10 cellular contexts compared by ENCODE assay signal in genomic region chr6:44275749-44276648, GRCh38. TPM values are rescaled to one million over a fixed set of nuclear protein-coding genes. Genes with fewer than 3 reads are reported as not detected.
DNase-seq lines count a peak whose midpoint lies in the region; ATAC-seq and TF ChIP-seq lines count a peak whose summit lies in the region.
"Had no signal": no experiment of that assay in that cellular context is flagged by ENCODE, and none has a peak within 500 bp of the region (broad histone marks: within the 10 kb centered on the region; RNA-seq: fewer than 3 reads in every experiment).

No MANE protein-coding gene starts in this region.

- no peak overlapping the region for H2AFZ ChIP-seq in Karpas-422 (ENCODE audit: low read length)

- no peaks in the 10 kb centered on the region for H4K20me1 ChIP-seq in Karpas-422 (ENCODE audit: insufficient read depth, low read depth, low read length)

- H3K36me3 ChIP-seq in Peyer's patch (no peaks in the 10 kb centered on the region), Karpas-422 (ENCODE audit: insufficient read depth, low read length) (no peaks in the 10 kb centered on the region)

- H3K79me2 ChIP-seq in Karpas-422 (ENCODE audit: low read length) = no peaks in the 10 kb centered on the region

- no peak for TF ChIP-seq POLR2A in Peyer's patch (IDR thresholded peaks at IDR 0.05)
- no peak for TF ChIP-seq POLR2A in erythroblast (IDR thresholded peaks at IDR 0.05; ENCODE audit: low read length)

- peak; percentile 26 for ATAC-seq in omental fat pad (ENCODE audit: low FRiP score)
- no peak for ATAC-seq in GM19463 (IDR thresholded peaks at IDR 0.05; ENCODE audit: unreplicated experiment)
- no peak for ATAC-seq in HG02840 (IDR thresholded peaks at IDR 0.05; ENCODE audit: low FRiP score, unreplicated experiment)
- no peak for ATAC-seq in GM19397 (IDR thresholded peaks at IDR 0.05; ENCODE audit: unreplicated experiment)

- no peak for TF ChIP-seq CTCF in Peyer's patch (IDR thresholded peaks at IDR 0.05)
- no peak for TF ChIP-seq CTCF in omental fat pad (IDR thresholded peaks at IDR 0.05)

- no peak overlapping the region for H3K4me2 ChIP-seq in Karpas-422 (ENCODE audit: low read depth, low read length, poor library complexity, severe bottlenecking)

- no peaks in the 10 kb centered on the region for H3K9me3 ChIP-seq in Peyer's patch
- H3K9me3 ChIP-seq in Karpas-422 (ENCODE audit: low read length) = no peaks in the 10 kb centered on the region

- H3K4me3 ChIP-seq in Peyer's patch = peak overlapping the region; percentile 5 to 41 (median 34)
- no peak overlapping the region for H3K4me3 ChIP-seq in Karpas-422 (ENCODE audit: low read length)

- peaks cover 0 to 20% of the 10 kb centered on the region in 2 donors for H3K27me3 ChIP-seq in Peyer's patch
- no peaks in the 10 kb centered on the region for H3K27me3 ChIP-seq in Karpas-422 (ENCODE audit: low read length)

- no peak overlapping the region for H3K9ac ChIP-seq in Karpas-422 (ENCODE audit: low read length)

- H3K4me1 ChIP-seq in Peyer's patch = peaks cover 0 to 12% (median 3%) of the 10 kb centered on the region in 4 donors
- H3K4me1 ChIP-seq in Karpas-422 (ENCODE audit: low read length) = 0 out of 2 replicates have a peak, but pooled peaks cover 2% of the 10 kb centered on the region

- DNase-seq in CD1c-positive myeloid dendritic cell (ENCODE audit: extremely low spot score) (peak; percentile 58), Peyer's patch (no peak), erythroblast (lab: John Stamatoyannopoulos, UW) (peak; percentile 58 to 60), omental fat pad (ENCODE audit: low spot score) (no peak), Karpas-422 (no peak)

- H3K9me2 ChIP-seq in Karpas-422 (replicated peaks; ENCODE audit: insufficient read depth, low read length) = no peaks in the 10 kb centered on the region

- H3K27ac ChIP-seq in Peyer's patch (no peak overlapping the region), Karpas-422 (ENCODE audit: low read length) (no peak overlapping the region)
- H3K27ac ChIP-seq: epithelial cell of prostate, HL-60 had no signal

RNA-seq across cellular contexts. Expression of gene TMEM151B, which starts 5.7 kb away (rescaled TPM):
- total RNA-seq in Peyer's patch (under 1 TPM in 2 of 4 donors, not detected in 2; 0.27 to 0.57 TPM), omental fat pad (under 1 TPM in 1 of 4 donors, not detected in 3; 0.19 TPM)
- 0.04 and 0.18 TPM in 2 replicates for total RNA-seq in Karpas-422 (2014; rRNA removed; shearing (Covaris generic); ENCODE audit: low replicate concordance)

RNA-seq across cellular contexts. Expression of gene NFKBIE, which starts 10.6 kb away (rescaled TPM):
- total RNA-seq in Peyer's patch (10 to 100 TPM; 16.9 to 36.3 (median 24.9) TPM), omental fat pad (10 to 100 TPM; 13.1 to 25.5 (median 15.3) TPM)
- total RNA-seq in Karpas-422 (2014; rRNA removed; shearing (Covaris generic); ENCODE audit: low replicate concordance) = 22.2 and 26.1 TPM in 2 replicates

RNA-seq across cellular contexts. Expression of gene SLC35B2, which starts 18.7 kb away (rescaled TPM):
- total RNA-seq in Peyer's patch = 10 to 100 TPM; 10.7 to 35.2 (median 26.5) TPM
- 10 to 100 TPM; 25.3 to 31.9 (median 30.4) TPM for total RNA-seq in omental fat pad
- total RNA-seq in Karpas-422 (2014; rRNA removed; shearing (Covaris generic); ENCODE audit: low replicate concordance) = 30.0 and 49.9 TPM in 2 replicates

RNA-seq across cellular contexts. Expression of gene HSP90AB1, which starts 29.1 kb away (rescaled TPM):
- total RNA-seq in Peyer's patch = 100 to 1,000 TPM; 181 to 330 (median 254) TPM
- total RNA-seq in omental fat pad = 1,000 to 10,000 TPM in 1 of 4 donors, 100 to 1,000 TPM in 3; 553 to 1,198 (median 846) TPM
- total RNA-seq in Karpas-422 (2014; rRNA removed; shearing (Covaris generic); ENCODE audit: low replicate concordance) = 474 and 539 TPM in 2 replicates

RNA-seq across cellular contexts. Expression of gene AARS2, which starts 37.1 kb away (rescaled TPM):
- total RNA-seq in Peyer's patch (10 to 100 TPM; 31.5 to 54.7 (median 37.6) TPM), omental fat pad (10 to 100 TPM in 1 of 4 donors, 1 to 10 TPM in 3; 6.9 to 12.3 (median 7.6) TPM)
- 6.1 and 19.6 TPM in 2 replicates for total RNA-seq in Karpas-422 (2014; rRNA removed; shearing (Covaris generic); ENCODE audit: low replicate concordance)

Comparison
In these comparisons a context has a peak if more than half of its experiments do, and no peak if none do; other contexts are left out.
1. DNase-seq: peak in CD1c-positive myeloid dendritic cell (single experiment) and erythroblast (2 of 2); none in Peyer's patch (0 of 3), omental fat pad (single experiment) and Karpas-422 (single experiment).